In the genomic region with DNA sequence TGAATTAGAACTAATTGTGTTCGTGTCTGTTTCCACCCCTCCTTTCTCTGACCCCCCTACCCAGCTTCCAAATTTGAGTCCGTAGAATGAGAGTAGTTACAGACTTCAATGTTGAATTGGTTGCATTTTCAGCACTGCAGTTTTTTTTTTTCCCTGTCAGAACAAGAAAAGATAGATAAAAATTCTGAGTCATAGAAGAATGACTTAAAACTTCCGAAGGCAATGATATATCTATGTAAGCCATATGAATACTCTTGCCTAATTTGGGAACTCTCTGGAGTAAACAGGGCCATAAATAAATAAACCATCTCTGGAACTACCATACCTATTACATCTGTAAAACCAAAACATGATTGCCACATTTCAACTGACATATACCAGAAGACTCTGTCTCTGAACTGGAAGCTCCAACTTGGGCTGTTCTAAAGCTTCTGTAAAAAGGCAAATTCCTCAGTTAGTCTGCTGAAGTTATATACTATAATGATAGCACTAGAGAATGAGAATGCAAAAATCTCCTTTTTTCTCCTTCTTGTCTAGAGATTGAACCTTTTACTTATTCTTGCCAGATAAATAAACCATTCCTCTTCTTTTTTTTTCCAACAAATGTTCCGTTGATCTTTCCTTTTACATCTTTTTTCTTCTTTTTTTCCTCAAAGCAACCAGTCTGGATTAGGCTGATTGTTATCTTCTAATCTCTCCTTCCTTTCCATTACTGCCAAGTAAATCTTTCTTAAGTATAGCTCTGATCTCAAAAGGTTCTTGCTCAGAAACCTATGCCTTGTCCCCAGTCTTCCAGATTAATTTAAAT, we compare ENCODE assay signal across 12 cellular contexts. TPM values are rescaled to one million over a fixed set of nuclear protein-coding genes. Genes with fewer than 3 reads are reported as not detected.
A peak's percentile ranks its signal among the peaks of the same experiment; 100 is the strongest.
DNase-seq lines count a peak whose midpoint lies in the region; ATAC-seq and TF ChIP-seq lines count a peak whose summit lies in the region.
"Had no signal": no experiment of that assay in that cellular context is flagged by ENCODE, and none has a peak within 500 bp of the region (broad histone marks: within the 10 kb centered on the region; RNA-seq: fewer than 3 reads in every experiment).

No MANE protein-coding gene starts in this region.

- no peaks in the 10 kb centered on the region for H3K36me3 ChIP-seq in left ventricle myocardium inferior

- H3K27ac ChIP-seq in left ventricle myocardium inferior (replicated peaks) (peak overlapping the region; percentile 34), right cardiac atrium (ENCODE audit: low read length) (no peak overlapping the region)

- no peaks in the 10 kb centered on the region for H3K9me3 Mint-ChIP-seq in activated T-helper 17 cell treated with anti-CD3 and anti-CD28 coated beads, Interleukin-2, amount 50 U/mL, for 72 hours

- peak overlapping the region; percentile 68 for H3K4me3 Mint-ChIP-seq in activated T-helper 17 cell treated with anti-CD3 and anti-CD28 coated beads, Interleukin-2, amount 50 U/mL, for 72 hours

- H3K9me3 ChIP-seq in left ventricle myocardium inferior (replicated peaks) (no peaks in the 10 kb centered on the region), right cardiac atrium (ENCODE audit: control insufficient read depth, low read length) (no peaks in the 10 kb centered on the region)

- TF ChIP-seq CTCF in left ventricle myocardium inferior (IDR thresholded peaks at IDR 0.05; ENCODE audit: borderline replicate concordance): no peak

- ATAC-seq in right cardiac atrium (no peak), HG03378 (IDR thresholded peaks at IDR 0.05; ENCODE audit: unreplicated experiment) (no peak), GM19023 (IDR thresholded peaks at IDR 0.05; ENCODE audit: unreplicated experiment) (no peak)
- peak; percentile 85 for ATAC-seq in activated T-helper 17 cell treated with anti-CD3 and anti-CD28 coated beads, Interleukin-2, amount 50 U/mL, for 72 hours (replicated peaks)

- H3K4me1 ChIP-seq in left ventricle myocardium inferior: peaks cover 91% of the 10 kb centered on the region
- H3K4me1 ChIP-seq in right cardiac atrium (ENCODE audit: control insufficient read depth, insufficient read depth, low read length): peaks cover 17% of the 10 kb centered on the region

- DNase-seq in left ventricle myocardium inferior (no peak), right cardiac atrium (no peak), iris pigment epithelial cell (ENCODE audit: low read depth) (peak; percentile 93), cerebellum (ENCODE audit: low spot score) (no peak)
- DNase-seq in activated CD8-positive, alpha-beta memory T cell treated with anti-CD3 and anti-CD28 coated beads, Interleukin-2, amount 50 U/mL, for 4 hours: no peak
- DNase-seq: cerebellar nuclear complex; COR-L47; stimulated activated CD4-positive, alpha-beta T cell treated with anti-CD3 and anti-CD28 coated beads, Interleukin-4, amount 100 ng/mL, for 1 hour had no signal

- H3K4me3 ChIP-seq in left ventricle myocardium inferior (no peak overlapping the region), right cardiac atrium (ENCODE audit: low read length) (no peak overlapping the region)
- H3K4me3 ChIP-seq: lung had no signal

- H3K27me3 ChIP-seq in left ventricle myocardium inferior (ENCODE audit: low read depth) (no peaks in the 10 kb centered on the region), right cardiac atrium (ENCODE audit: control insufficient read depth, insufficient read depth) (no peaks in the 10 kb centered on the region)

- intact Hi-C loops in left ventricle myocardium inferior (cut with micrococcal nuclease) (no loop called here), right cardiac atrium (cut with DNase I) (no loop called here)

- peaks cover 15% of the 10 kb centered on the region for H3K36me3 Mint-ChIP-seq in activated T-helper 17 cell treated with anti-CD3 and anti-CD28 coated beads, Interleukin-2, amount 50 U/mL, for 72 hours (ENCODE audit: low read depth)

- peaks cover 28% of the 10 kb centered on the region for H3K4me1 Mint-ChIP-seq in activated T-helper 17 cell treated with anti-CD3 and anti-CD28 coated beads, Interleukin-2, amount 50 U/mL, for 72 hours

- WGBS in right cardiac atrium: 34% methylated on average over 4 of the region's 4 CpGs

- no peaks in the 10 kb centered on the region for H3K27me3 Mint-ChIP-seq in activated T-helper 17 cell treated with anti-CD3 and anti-CD28 coated beads, Interleukin-2, amount 50 U/mL, for 72 hours

- H3K27ac Mint-ChIP-seq in activated T-helper 17 cell treated with anti-CD3 and anti-CD28 coated beads, Interleukin-2, amount 50 U/mL, for 72 hours: peak overlapping the region; percentile 88

RNA-seq across cellular contexts. Expression of gene VCL, which starts 23.5 kb away (rescaled TPM):
- total RNA-seq in left ventricle myocardium inferior (227 TPM), right cardiac atrium (100 to 1,000 TPM; 203 to 246 (median 224) TPM), cerebellum (23.0 TPM)
- polyA plus RNA-seq in right cardiac atrium: 74.6 TPM
- 10 to 100 TPM; 18.4 to 27.2 TPM for total RNA-seq in activated T-helper 17 cell treated with anti-CD3 and anti-CD28 coated beads, Interleukin-2, amount 50 U/mL, for 72 hours
